Comparison of ENCODE assay signal across 21 cellular contexts in the genomic region with DNA sequence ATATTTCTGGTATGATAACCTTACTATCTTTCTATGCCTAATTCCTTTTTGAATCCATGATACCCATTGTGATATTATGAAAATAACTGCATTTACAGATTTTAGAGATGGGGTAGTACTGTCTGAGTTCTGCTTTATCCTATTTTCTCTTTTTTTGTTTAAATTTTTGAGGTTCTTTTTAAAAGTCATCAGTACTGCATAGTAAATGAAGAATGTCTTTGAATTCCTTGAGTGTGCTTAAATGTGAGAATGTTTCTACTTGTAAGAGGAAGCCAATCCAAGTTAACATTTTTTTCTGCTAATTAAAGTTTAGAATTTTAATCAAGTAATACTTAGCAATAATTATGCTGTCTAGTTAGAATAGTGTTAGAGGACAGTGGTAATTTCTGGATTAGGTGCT.
A peak's percentile ranks its signal among the peaks of the same experiment; 100 is the strongest.
DNase-seq lines count a peak whose midpoint lies in the region; ATAC-seq and TF ChIP-seq lines count a peak whose summit lies in the region.
"Had no signal": no experiment of that assay in that cellular context is flagged by ENCODE, and none has a peak within 500 bp of the region (broad histone marks: within the 10 kb centered on the region; RNA-seq: fewer than 3 reads in every experiment).

No MANE protein-coding gene starts in this region.

- H3K9ac ChIP-seq in IMR-90 (ENCODE audit: low read depth, low read length), result no peak overlapping the region

- H3K9me3 Mint-ChIP-seq in chondrocyte (ENCODE audit: low read depth) (no peaks in the 10 kb centered on the region), naive B cell (peaks cover 0 to 8% (median under 1%) of the 10 kb centered on the region in 7 donors), endothelial cell (ENCODE audit: unreplicated experiment) (peaks cover 7% of the 10 kb centered on the region)
- H3K9me3 Mint-ChIP-seq in naive thymus-derived CD8-positive, alpha-beta T cell, result peaks cover 0 to 16% (median 5%) of the 10 kb centered on the region in 9 donors

- H3K36me3 ChIP-seq in IMR-90 (ENCODE audit: control insufficient read depth, insufficient read depth, low read length) (no peaks in the 10 kb centered on the region), prostate gland (no peaks in the 10 kb centered on the region)
- H3K36me3 ChIP-seq: MG63 had no signal

- H3K14ac ChIP-seq in IMR-90 (replicated peaks; ENCODE audit: low read depth, low read length), result peak overlapping the region; percentile 57; the same call in 1 of the 2 replicates

- H3K9me3 ChIP-seq in IMR-90 (ENCODE audit: control insufficient read depth, insufficient read depth, low read length) (no peaks in the 10 kb centered on the region), prostate gland (no peaks in the 10 kb centered on the region)
- H3K9me3 ChIP-seq: MG63 had no signal

- no TSS peak for BruUV-seq in IMR-90 (replicated peaks; lab: Mats Ljungman, UMichigan)

- H3K4ac ChIP-seq in IMR-90 (ENCODE audit: low read depth, low read length), result 0 out of 2 replicates have a peak overlapping the region, but pooled peaks have one; percentile 31

- H3K27ac ChIP-seq in 22Rv1, result peak overlapping the region; percentile 51; the same call in 1 of the 2 replicates
- no peak overlapping the region for H3K27ac ChIP-seq in IMR-90 (ENCODE audit: insufficient read depth, low read length)
- H3K27ac ChIP-seq in prostate gland, result no peak overlapping the region

- H3K27ac Mint-ChIP-seq in chondrocyte (ENCODE audit: unreplicated experiment) (peak overlapping the region; percentile 85), naive B cell (peak overlapping the region; percentile 69 to 97 (median 87)), endothelial cell (ENCODE audit: unreplicated experiment) (no peak overlapping the region)
- H3K27ac Mint-ChIP-seq in naive thymus-derived CD8-positive, alpha-beta T cell, result peak overlapping the region in 1 of 10 donors; percentile 52

- peak overlapping the region; percentile 82 for H2BK5ac ChIP-seq in IMR-90 (ENCODE audit: low read depth, low read length, poor library complexity, severe bottlenecking)

- H4K8ac ChIP-seq in IMR-90 (ENCODE audit: low read depth in 2 of 2, low read length in 2 of 2), result peak overlapping the region; percentile 27 to 29; a peak in 1 of 4 replicates

- ATAC-seq in IMR-90 (ENCODE audit: low read depth) (peak; percentile 59; the same call in 1 of the 2 replicates), naive B cell (ENCODE audit: low read depth in 2 of 2) (no peak), GM18867 (IDR thresholded peaks at IDR 0.05; ENCODE audit: unreplicated experiment) (no peak)
- ATAC-seq in naive thymus-derived CD8-positive, alpha-beta T cell, result no peak

- CTCF ChIA-PET in IMR-90 (lab: Yijun Ruan, JAX), result interaction anchor here (1.2 kb wide), 1 partner anchor 12 kb away, joined by 4 read pairs; no protein-coding TSS in a partner anchor

- peaks cover 7% of the 10 kb centered on the region; the same call in 1 of the 2 replicates for H3K4me1 ChIP-seq in IMR-90 (ENCODE audit: control insufficient read depth, insufficient read depth, low read length)
- H3K4me1 ChIP-seq in prostate gland (replicated peaks), result no peaks in the 10 kb centered on the region

- POLR2A ChIA-PET in IMR-90 (lab: Charles Lee; ENCODE audit: unreplicated experiment), result no interaction called here
- POLR2A ChIA-PET in naive thymus-derived CD8-positive, alpha-beta T cell (lab: Charles Lee), result no interaction called here

- no peak for DNase-seq in IMR-90
- no peak for DNase-seq in chondrocyte (ENCODE audit: low spot score)
- no peak for DNase-seq in naive B cell
- no peak for DNase-seq in prostate gland (ENCODE audit: low spot score)
- no peak for DNase-seq in endothelial cell (ENCODE audit: low spot score)
- DNase-seq in naive thymus-derived CD8-positive, alpha-beta T cell, result no peak
- DNase-seq: 8988T, ACHN, DMS153, HCEC 1CT, KG1, MG63, NCI-H1417, NCI-H1694, NCI-H2081, NCI-H2227 treated with DMSO at 0.1 percent for 48 hours, NCI-H526 treated with DMSO at 0.1 percent for 48 hours, RPMI8226, SHP77 had no signal

- TF ChIP-seq POLR2A in IMR-90 (IDR thresholded peaks at IDR 0.05; ENCODE audit: low read depth, low read length) (no peak), prostate gland (IDR thresholded peaks at IDR 0.05) (no peak)

- H3K27me3 ChIP-seq in IMR-90 (ENCODE audit: control insufficient read depth, insufficient read depth, low read length) (no peaks in the 10 kb centered on the region), prostate gland (replicated peaks; ENCODE audit: insufficient read depth) (no peaks in the 10 kb centered on the region)
- H3K27me3 ChIP-seq: MG63 had no signal

- no peak overlapping the region for H2AK9ac ChIP-seq in IMR-90 (replicated peaks; ENCODE audit: low read depth, low read length, poor library complexity)

- peaks cover 16 to 59% of the 10 kb centered on the region in 2 experiments for H3K79me1 ChIP-seq in IMR-90 (ENCODE audit: low read depth in 1 of 2, low read length in 2 of 2)

- H4K91ac ChIP-seq in IMR-90 (ENCODE audit: insufficient read depth, low read depth, low read length), result peak overlapping the region; percentile 51

- no peak overlapping the region for H3K56ac ChIP-seq in IMR-90 (ENCODE audit: extremely low read depth, insufficient read depth, low read length)

- H2BK15ac ChIP-seq in IMR-90 (ENCODE audit: low read depth, low read length), result peak overlapping the region; percentile 81; the same call in 1 of the 3 replicates

- H3K18ac ChIP-seq in IMR-90 (ENCODE audit: low read depth, low read length), result peak overlapping the region; percentile 67; the same call in 1 of the 2 replicates

- H3K4me3 Mint-ChIP-seq in chondrocyte (ENCODE audit: unreplicated experiment) (no peak overlapping the region), naive B cell (peak overlapping the region in 1 of 8 donors; percentile 29), endothelial cell (ENCODE audit: unreplicated experiment) (no peak overlapping the region)
- no peak overlapping the region for H3K4me3 Mint-ChIP-seq in naive thymus-derived CD8-positive, alpha-beta T cell

- H2AK5ac ChIP-seq in IMR-90 (ENCODE audit: low read depth, low read length), result no peak overlapping the region

- H2BK20ac ChIP-seq in IMR-90 (ENCODE audit: low read depth, low read length), result peak overlapping the region; percentile 70; the same call in 1 of the 2 replicates

- H4K5ac ChIP-seq in IMR-90 (ENCODE audit: low read depth, low read length), result no peak overlapping the region; the same call in 1 of the 2 replicates

- 0 out of 2 replicates have a peak overlapping the region, but pooled peaks have one; percentile 64 for H3K23ac ChIP-seq in IMR-90 (ENCODE audit: low read depth, low read length)

- H2BK120ac ChIP-seq in IMR-90 (ENCODE audit: low read depth, low read length), result peak overlapping the region; percentile 61; the same call in 1 of the 2 replicates

- peak overlapping the region; percentile 17; the same call in 1 of the 2 replicates for H3K4me2 ChIP-seq in IMR-90 (ENCODE audit: low read depth, low read length)

- peaks cover 77% of the 10 kb centered on the region for H3K4me1 Mint-ChIP-seq in chondrocyte (ENCODE audit: low read depth)
- peaks cover 69 to 91% (median 77%) of the 10 kb centered on the region in 3 donors for H3K4me1 Mint-ChIP-seq in naive B cell
- peaks cover 9% of the 10 kb centered on the region for H3K4me1 Mint-ChIP-seq in endothelial cell (ENCODE audit: unreplicated experiment)
- H3K4me1 Mint-ChIP-seq in naive thymus-derived CD8-positive, alpha-beta T cell, result peaks cover 18 to 62% (median 39%) of the 10 kb centered on the region in 4 donors

- H3K36me3 Mint-ChIP-seq in chondrocyte (ENCODE audit: low read depth) (peaks cover 6% of the 10 kb centered on the region), naive B cell (peaks cover 0 to 21% of the 10 kb centered on the region in 2 donors), endothelial cell (ENCODE audit: low read depth, unreplicated experiment) (peaks cover 15% of the 10 kb centered on the region)
- peaks cover 4 to 13% (median 11%) of the 10 kb centered on the region in 3 donors for H3K36me3 Mint-ChIP-seq in naive thymus-derived CD8-positive, alpha-beta T cell

- no peaks in the 10 kb centered on the region for H4K20me1 ChIP-seq in IMR-90 (ENCODE audit: insufficient read depth, low read length)

- intact Hi-C loops in IMR-90 (cut with micrococcal nuclease) (loop anchor here (10.0 kb wide), 1 partner anchor 473 kb away; no protein-coding TSS in a partner anchor), prostate gland (cut with DNase I) (no loop called here)

- no peak for TF ChIP-seq CTCF in 22Rv1 (IDR thresholded peaks at IDR 0.05)
- TF ChIP-seq CTCF in IMR-90 (conservative IDR thresholded peaks at IDR 0.05; ENCODE audit: low read depth, low read length), result no peak
- TF ChIP-seq CTCF in chondrocyte (IDR thresholded peaks at IDR 0.05), result no peak
- no peak for TF ChIP-seq CTCF in prostate gland (IDR thresholded peaks at IDR 0.05)
- no peak for TF ChIP-seq CTCF in endothelial cell (IDR thresholded peaks at IDR 0.05; ENCODE audit: unreplicated experiment)

- H2AFZ ChIP-seq in IMR-90 (replicated peaks; ENCODE audit: low read length, poor library complexity), result no peak overlapping the region

- no peak for TF ChIP-seq RAD21 in IMR-90 (IDR thresholded peaks at IDR 0.05; ENCODE audit: low read length)

- H3K27me3 Mint-ChIP-seq in chondrocyte (ENCODE audit: low read depth), result no peaks in the 10 kb centered on the region
- no peaks in the 10 kb centered on the region for H3K27me3 Mint-ChIP-seq in naive B cell
- no peaks in the 10 kb centered on the region for H3K27me3 Mint-ChIP-seq in endothelial cell (ENCODE audit: unreplicated experiment)
- H3K27me3 Mint-ChIP-seq in naive thymus-derived CD8-positive, alpha-beta T cell, result no peaks in the 10 kb centered on the region

- dilution Hi-C loops in IMR-90 (cut with HindIII; ENCODE audit: low sequenced_read_pairs, unreplicated experiment), result no loop called here

- no peaks in the 10 kb centered on the region for H3K9me1 ChIP-seq in IMR-90 (ENCODE audit: insufficient read depth, low read length)

- H3K4me3 ChIP-seq in IMR-90 (ENCODE audit: insufficient read depth, low read depth, low read length), result no peak overlapping the region
- no peak overlapping the region for H3K4me3 ChIP-seq in prostate gland
- H3K4me3 ChIP-seq: MG63 had no signal

- in situ Hi-C loops in IMR-90 (cut with MboI; ENCODE audit: low sequenced_read_pairs), result no loop called here

TF ChIP-seq in IMR-90, 13 proteins besides CTCF, POLR2A, EP300 and RAD21:
- no peak for TF ChIP-seq ELK1 (IDR thresholded peaks at IDR 0.05; ENCODE audit: borderline replicate concordance, low read depth, low read length)
- TF ChIP-seq CHD1 (IDR thresholded peaks at IDR 0.05; ENCODE audit: low read depth, low read length), result no peak
- TF ChIP-seq MXI1 (IDR thresholded peaks at IDR 0.05; ENCODE audit: borderline replicate concordance, low read depth, low read length), result no peak
